ENCODE assay signal across 21 cellular contexts in genomic region chr4:159126716-159127115, GRCh38.
"Had no signal": no experiment of that assay in that cellular context is flagged by ENCODE, and none has a peak within 500 bp of the region (broad histone marks: within the 10 kb centered on the region; RNA-seq: fewer than 3 reads in every experiment).

No MANE protein-coding gene starts in this region.

- H3K27ac ChIP-seq: epithelial cell of prostate, lower lobe of right lung, prostate gland, right atrium auricular region, suprapubic skin, vagina had no signal

- H3K27me3 Mint-ChIP-seq: activated CD4-positive, alpha-beta T cell treated with anti-CD3 and anti-CD28 coated beads for 36 hours; activated naive CD8-positive, alpha-beta T cell treated with anti-CD3 and anti-CD28 coated beads for 36 hours; activated T-helper 17 cell treated with anti-CD3 and anti-CD28 coated beads, Interleukin-2, amount 50 U/mL, for 72 hours; T-helper 17 cell had no signal

- H3K27me3 ChIP-seq: right atrium auricular region, suprapubic skin, vagina had no signal

- H3K27ac Mint-ChIP-seq: activated CD4-positive, alpha-beta T cell treated with anti-CD3 and anti-CD28 coated beads for 36 hours; activated CD8-positive, alpha-beta T cell treated with anti-CD3 and anti-CD28 coated beads, Interleukin-2, amount 10 ng/mL, durations not matched to agents 7 days and 5 days; activated naive CD8-positive, alpha-beta T cell treated with anti-CD3 and anti-CD28 coated beads for 36 hours; activated T-helper 17 cell treated with anti-CD3 and anti-CD28 coated beads, Interleukin-2, amount 50 U/mL, for 72 hours; T-helper 17 cell had no signal

- DNase-seq: activated CD4-positive, alpha-beta T cell treated with anti-CD3 and anti-CD28 coated beads for 36 hours; activated CD8-positive, alpha-beta memory T cell treated with anti-CD3 and anti-CD28 coated beads, Interleukin-2, amount 50 U/mL, for 48 hours; activated CD8-positive, alpha-beta T cell treated with anti-CD3 and anti-CD28 coated beads, Interleukin-2, amount 10 ng/mL, durations not matched to agents 7 days and 5 days; activated naive CD4-positive, alpha-beta T cell; activated naive CD8-positive, alpha-beta T cell treated with anti-CD3 and anti-CD28 coated beads for 36 hours; amniotic stem cell; foreskin fibroblast; left cardiac atrium; lower lobe of right lung; nephron progenitor cell; stimulated activated CD4-positive, alpha-beta T cell treated with anti-CD3 and anti-CD28 coated beads, Interleukin-12 subunit alpha, Interleukin-12 subunit beta, amount 100 ng/mL, for 4 hours; stimulated activated CD4-positive, alpha-beta T cell treated with anti-CD3 and anti-CD28 coated beads, Interleukin-1b, Interleukin-23, amount 100 ng/mL, for 48 hours; stimulated activated CD8-positive, alpha-beta memory T cell treated with anti-CD3 and anti-CD28 coated beads, Interleukin-4, amount 100 ng/mL, for 48 hours; stimulated activated naive CD4-positive, alpha-beta T cell treated with Interleukin-2 at 50 U/mL for 16 hours; T-helper 17 cell had no signal

- H3K9me3 Mint-ChIP-seq: activated naive CD8-positive, alpha-beta T cell treated with anti-CD3 and anti-CD28 coated beads for 36 hours; activated T-helper 17 cell treated with anti-CD3 and anti-CD28 coated beads, Interleukin-2, amount 50 U/mL, for 72 hours had no signal

- H3K4me3 ChIP-seq: lower lobe of right lung, prostate gland, right atrium auricular region, suprapubic skin, vagina had no signal

- H3K9me3 ChIP-seq: lower lobe of right lung, prostate gland, right atrium auricular region, suprapubic skin, vagina had no signal

- H3K4me1 ChIP-seq: lower lobe of right lung, prostate gland had no signal

- H3K36me3 ChIP-seq: lower lobe of right lung, prostate gland, right atrium auricular region, suprapubic skin, vagina had no signal

- ATAC-seq: activated CD4-positive, alpha-beta T cell treated with anti-CD3 and anti-CD28 coated beads for 36 hours; activated CD8-positive, alpha-beta T cell treated with anti-CD3 and anti-CD28 coated beads, Interleukin-2, amount 10 ng/mL, durations not matched to agents 7 days and 5 days; activated T-helper 17 cell treated with anti-CD3 and anti-CD28 coated beads, Interleukin-2, amount 50 U/mL, for 72 hours; left cardiac atrium; lower lobe of right lung; T-helper 17 cell had no signal

- H3K4me3 Mint-ChIP-seq: activated CD4-positive, alpha-beta T cell treated with anti-CD3 and anti-CD28 coated beads for 36 hours; activated CD8-positive, alpha-beta T cell treated with anti-CD3 and anti-CD28 coated beads, Interleukin-2, amount 10 ng/mL, durations not matched to agents 7 days and 5 days; activated naive CD8-positive, alpha-beta T cell treated with anti-CD3 and anti-CD28 coated beads for 36 hours; activated T-helper 17 cell treated with anti-CD3 and anti-CD28 coated beads, Interleukin-2, amount 50 U/mL, for 72 hours; nephron progenitor cell; T-helper 17 cell had no signal
